16 cellular contexts compared by ENCODE assay signal in genomic region chr2:119198267-119198840, GRCh38. TPM values are rescaled to one million over a fixed set of nuclear protein-coding genes. Genes with fewer than 3 reads are reported as not detected.
DNase-seq lines count a peak whose midpoint lies in the region; ATAC-seq, FAIRE-seq and TF ChIP-seq lines count a peak whose summit lies in the region.
"Had no signal": no experiment of that assay in that cellular context is flagged by ENCODE, and none has a peak within 500 bp of the region (broad histone marks: within the 10 kb centered on the region; RNA-seq: fewer than 3 reads in every experiment).

No MANE protein-coding gene starts in this region.

- H3K9me3 Mint-ChIP-seq in astrocyte (ENCODE audit: unreplicated experiment) = peaks cover 6% of the 10 kb centered on the region

- no peaks in the 10 kb centered on the region for H4K20me1 ChIP-seq in astrocyte (ENCODE audit: insufficient read depth, low read length)

- no peaks in the 10 kb centered on the region for H3K79me2 ChIP-seq in astrocyte (ENCODE audit: insufficient read depth, low read length)

- H2AFZ ChIP-seq in astrocyte (ENCODE audit: low read depth, low read length) = no peak overlapping the region

- H3K27me3 Mint-ChIP-seq in astrocyte (ENCODE audit: low read depth, unreplicated experiment) = peaks cover 12% of the 10 kb centered on the region

- no peak overlapping the region for H3K4me3 ChIP-seq in astrocyte (ENCODE audit: insufficient read depth, low read depth, low read length)
- no peak overlapping the region for H3K4me3 ChIP-seq in left lung
- H3K4me3 ChIP-seq in upper lobe of right lung = no peak overlapping the region

- peak; percentile 43 for DNase-seq in NCI-H2196 (lab: John Stamatoyannopoulos, UW; ENCODE audit: unreplicated experiment)
- DNase-seq in NCI-H2196 treated with DMSO at 0.1 percent for 48 hours (lab: John Stamatoyannopoulos, UW; ENCODE audit: unreplicated experiment) = no peak
- peak; percentile 75 for DNase-seq in astrocyte (ENCODE audit: low read depth)
- no peak for DNase-seq in left lung
- DNase-seq in upper lobe of right lung = no peak
- no peak for DNase-seq in stimulated activated CD4-positive, alpha-beta T cell treated with anti-CD3 and anti-CD28 coated beads, Interleukin-12 subunit alpha, Interleukin-12 subunit beta, amount 100 ng/mL, for 4 hours
- DNase-seq: 8988T; effector CD8-positive, alpha-beta T cell; NCI-H1930; NCI-H774 had no signal

- no peak for TF ChIP-seq CTCF in astrocyte (IDR thresholded peaks at IDR 0.05; ENCODE audit: insufficient read depth, low read depth, low read length)
- TF ChIP-seq CTCF in left lung (IDR thresholded peaks at IDR 0.05) = no peak
- no peak for TF ChIP-seq CTCF in upper lobe of right lung (IDR thresholded peaks at IDR 0.05)

- H3K4me1 Mint-ChIP-seq in astrocyte (ENCODE audit: low read depth, unreplicated experiment) = peaks cover 34% of the 10 kb centered on the region

- no peak overlapping the region for H3K27ac ChIP-seq in astrocyte (ENCODE audit: low read depth, low read length)
- H3K27ac ChIP-seq in left lung = no peak overlapping the region
- peak overlapping the region; percentile 26 for H3K27ac ChIP-seq in upper lobe of right lung

- no peaks in the 10 kb centered on the region for H3K36me3 Mint-ChIP-seq in astrocyte (ENCODE audit: low read depth, unreplicated experiment)

- peaks cover 11% of the 10 kb centered on the region for H3K4me1 ChIP-seq in astrocyte (ENCODE audit: insufficient read depth, low read length)
- H3K4me1 ChIP-seq in left lung = no peaks in the 10 kb centered on the region
- H3K4me1 ChIP-seq in upper lobe of right lung = peaks cover 8% of the 10 kb centered on the region

- no peaks in the 10 kb centered on the region for H3K36me3 ChIP-seq in astrocyte (ENCODE audit: insufficient read depth, low read length)
- H3K36me3 ChIP-seq in left lung = no peaks in the 10 kb centered on the region
- no peaks in the 10 kb centered on the region for H3K36me3 ChIP-seq in upper lobe of right lung

- H3K4me2 ChIP-seq in astrocyte (ENCODE audit: low read length) = peak overlapping the region; percentile 43

- no peak overlapping the region for H3K9ac ChIP-seq in astrocyte (ENCODE audit: low read length)

- no peaks in the 10 kb centered on the region for H3K9me3 ChIP-seq in astrocyte (ENCODE audit: insufficient read depth, low read depth, low read length)
- no peaks in the 10 kb centered on the region for H3K9me3 ChIP-seq in left lung
- H3K9me3 ChIP-seq in upper lobe of right lung = no peaks in the 10 kb centered on the region

- H3K27ac Mint-ChIP-seq in astrocyte (ENCODE audit: unreplicated experiment) = peak overlapping the region; percentile 21

- ATAC-seq in left lung = peak; percentile 63
- peak; percentile 49 for ATAC-seq in upper lobe of right lung
- ATAC-seq in HG03039 (IDR thresholded peaks at IDR 0.05; ENCODE audit: unreplicated experiment) = no peak
- no peak for ATAC-seq in GM21529 (IDR thresholded peaks at IDR 0.05; ENCODE audit: unreplicated experiment)
- ATAC-seq: activated CD4-positive, CD25-positive, alpha-beta regulatory T cell treated with anti-CD3 and anti-CD28 coated beads, Interleukin-2, amount 50 U/mL, for 24 hours had no signal

- peaks cover 5% of the 10 kb centered on the region for H3K27me3 ChIP-seq in astrocyte (ENCODE audit: insufficient read depth, low read length)
- no peaks in the 10 kb centered on the region for H3K27me3 ChIP-seq in left lung
- H3K27me3 ChIP-seq in upper lobe of right lung = no peaks in the 10 kb centered on the region

- intact Hi-C loops in left lung (cut with DNase I) = no loop called here
- intact Hi-C loops in upper lobe of right lung (cut with DNase I) = no loop called here

- FAIRE-seq in astrocyte (lab: Jason Lieb, UNC) = no peak
- FAIRE-seq: bronchial epithelial cell had no signal

- H3K4me3 Mint-ChIP-seq in astrocyte (ENCODE audit: unreplicated experiment) = no peak overlapping the region

RNA-seq across cellular contexts. Expression of gene STEAP3, which starts 25.3 kb away (rescaled TPM):
- 38.8 and 43.1 TPM in 2 replicates for total RNA-seq in astrocyte
- 10 to 100 TPM; 40.4 to 43.8 TPM for total RNA-seq in left lung
- total RNA-seq in upper lobe of right lung = 14.1 TPM

RNA-seq across cellular contexts. Expression of gene C1QL2, which starts 39.8 kb away (rescaled TPM):
- total RNA-seq in astrocyte = 0.20 TPM in 1 of 2 replicates, not detected in the other
- not detected for total RNA-seq in left lung
- not detected for total RNA-seq in upper lobe of right lung
- total RNA-seq: bronchial epithelial cell; mesenteric fat pad; T-helper 2 cell treated with Interferon-gamma antibody and Interleukin-4, amounts not matched to agents 100 ng/mL and 5 ng/mL, for 36 hours had no signal

Comparison
In these comparisons a context has a peak if more than half of its experiments do, and no peak if none do; other contexts are left out.
1. DNase-seq: peak in NCI-H2196 (single experiment) and astrocyte (single experiment); none in NCI-H2196 treated with DMSO at 0.1 percent for 48 hours (single experiment), left lung (0 of 2), upper lobe of right lung (single experiment) and stimulated activated CD4-positive, alpha-beta T cell treated with anti-CD3 and anti-CD28 coated beads, Interleukin-12 subunit alpha, Interleukin-12 subunit beta, amount 100 ng/mL, for 4 hours (single experiment).
2. ATAC-seq: peak in left lung (single experiment) and upper lobe of right lung (single experiment); none in HG03039 (single experiment) and GM21529 (single experiment).